ENCODE assay signal across 31 cellular contexts in the genomic region with DNA sequence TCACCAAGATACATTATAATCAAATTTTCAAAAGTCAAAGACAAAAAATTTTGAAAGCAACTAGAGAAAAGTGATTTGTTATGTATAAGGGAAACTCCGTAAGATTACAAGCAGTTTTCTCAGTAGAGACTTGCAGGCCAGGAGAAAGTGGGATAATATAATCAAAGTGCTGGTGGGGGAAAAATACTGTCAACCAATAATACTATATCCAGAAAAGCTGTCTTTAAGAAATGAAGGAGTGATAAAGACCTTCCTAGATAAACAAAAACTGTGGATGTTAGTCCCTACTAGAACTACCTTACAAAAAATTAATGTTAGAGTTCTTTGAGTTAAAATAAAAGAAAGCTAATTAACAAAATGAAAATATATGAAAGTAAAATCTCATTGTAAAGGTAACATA.
DNase-seq lines count a peak whose midpoint lies in the region; ATAC-seq and TF ChIP-seq lines count a peak whose summit lies in the region.
"Had no signal": no experiment of that assay in that cellular context is flagged by ENCODE, and none has a peak within 500 bp of the region (broad histone marks: within the 10 kb centered on the region; RNA-seq: fewer than 3 reads in every experiment).

No MANE protein-coding gene starts in this region.

- H3K4me3 ChIP-seq in HEK293 (ENCODE audit: low read depth, low read length), result no peak overlapping the region
- H3K4me3 ChIP-seq: A549; BLaER1; BLaER1 treated with 17β-estradiol and CSF1 and Interleukin-3, amounts not matched to agents 10 nM and 100 nM had no signal

- POLR2A ChIA-PET in HEK293 (lab: Yijun Ruan, JAX), result no interaction called here
- POLR2A ChIA-PET in WTC11 (lab: Charles Lee), result no interaction called here

- no peak for DNase-seq in central memory CD8-positive, alpha-beta T cell (ENCODE audit: low spot score in 2 of 2)
- DNase-seq in WTC11 (ENCODE audit: low spot score) (no peak), cortex of kidney (lab: John Stamatoyannopoulos, UW) (no peak)
- DNase-seq: 8988T; ACHN; AML-193; BE2C; C1 segment of cervical spinal cord; Caco-2; Calu3; CD4-positive, alpha-beta memory T cell; CD4-positive, alpha-beta T cell; CD4-positive, CD25-positive, alpha-beta regulatory T cell; CD8-positive, alpha-beta memory T cell; CD8-positive, alpha-beta T cell; COR-L47; DMS 273 treated with DMSO at 0.1 percent for 48 hours; DMS153; DMS53; DMS79; DMS79 treated with DMSO at 0.1 percent for 48 hours; DND-41; EL had no signal

- H3K27me3 Mint-ChIP-seq in central memory CD8-positive, alpha-beta T cell, result no peaks in the 10 kb centered on the region
- no peaks in the 10 kb centered on the region for H3K27me3 Mint-ChIP-seq in WTC11 (ENCODE audit: low read depth)
- H3K27me3 Mint-ChIP-seq: CD4-positive, CD25-positive, alpha-beta regulatory T cell; CD8-positive, alpha-beta memory T cell had no signal

- H3K4me3 Mint-ChIP-seq in central memory CD8-positive, alpha-beta T cell, result no peak overlapping the region
- H3K4me3 Mint-ChIP-seq in WTC11, result no peak overlapping the region
- H3K4me3 Mint-ChIP-seq: B cell; CD14-positive monocyte; CD4-positive, alpha-beta memory T cell; CD4-positive, alpha-beta T cell; CD4-positive, CD25-positive, alpha-beta regulatory T cell; CD8-positive, alpha-beta memory T cell; CD8-positive, alpha-beta T cell had no signal

- peaks cover 59% of the 10 kb centered on the region for H3K4me1 Mint-ChIP-seq in central memory CD8-positive, alpha-beta T cell
- H3K4me1 Mint-ChIP-seq in WTC11, result peaks cover 5% of the 10 kb centered on the region; the same call in 1 of the 2 replicates
- H3K4me1 Mint-ChIP-seq: B cell; CD4-positive, alpha-beta memory T cell; CD4-positive, CD25-positive, alpha-beta regulatory T cell had no signal

- H3K9me3 Mint-ChIP-seq in central memory CD8-positive, alpha-beta T cell, result peaks cover 24% of the 10 kb centered on the region
- peaks cover 40% of the 10 kb centered on the region for H3K9me3 Mint-ChIP-seq in WTC11

- H3K27ac Mint-ChIP-seq in central memory CD8-positive, alpha-beta T cell (ENCODE audit: low read depth), result peak overlapping the region; percentile 52
- H3K27ac Mint-ChIP-seq in WTC11, result no peak overlapping the region
- H3K27ac Mint-ChIP-seq: B cell; CD14-positive monocyte; CD4-positive, alpha-beta memory T cell; CD4-positive, alpha-beta T cell; CD4-positive, CD25-positive, alpha-beta regulatory T cell; CD8-positive, alpha-beta memory T cell; CD8-positive, alpha-beta T cell had no signal

- ATAC-seq in central memory CD8-positive, alpha-beta T cell (replicated peaks; ENCODE audit: extremely low read depth, poor library complexity, severe bottlenecking), result no peak
- ATAC-seq in WTC11, result no peak
- ATAC-seq: A549; CD8-positive, alpha-beta T cell had no signal

- CTCF ChIA-PET in HEK293 (lab: Yijun Ruan, JAX), result interaction anchor here (0.7 to 3.1 kb wide), 6 partner anchors 9 to 391 kb away, joined by 3 to 14 read pairs (median 5); no protein-coding TSS in a partner anchor
- CTCF ChIA-PET in WTC11 (lab: Charles Lee), result no interaction called here

- no peak overlapping the region for H3K27ac ChIP-seq in HEK293 (ENCODE audit: extremely low read depth, low read depth, low read length)
- H3K27ac ChIP-seq: 22Rv1; A549; BLaER1; BLaER1 treated with 17β-estradiol and CSF1 and Interleukin-3, amounts not matched to agents 10 nM and 100 nM; C4-2B had no signal

- H3K36me3 ChIP-seq in HEK293 (ENCODE audit: control insufficient read depth in 2 of 2, insufficient read depth in 1 of 2, low read length in 2 of 2), result no peaks in the 10 kb centered on the region
- H3K36me3 ChIP-seq: BE2C; BLaER1; BLaER1 treated with 17β-estradiol and CSF1 and Interleukin-3, amounts not matched to agents 10 nM and 100 nM had no signal

- H3K36me3 Mint-ChIP-seq in central memory CD8-positive, alpha-beta T cell (ENCODE audit: insufficient read depth), result no peaks in the 10 kb centered on the region
- peaks cover 10% of the 10 kb centered on the region for H3K36me3 Mint-ChIP-seq in WTC11
- H3K36me3 Mint-ChIP-seq: CD4-positive, alpha-beta memory T cell; CD4-positive, CD25-positive, alpha-beta regulatory T cell; CD8-positive, alpha-beta T cell had no signal

- H3K9me3 ChIP-seq in HEK293 (ENCODE audit: control insufficient read depth, insufficient read depth, low read depth, low read length), result no peaks in the 10 kb centered on the region; the same call in 1 of the 2 replicates
- H3K9me3 ChIP-seq: A549, BE2C, Caco-2 had no signal

- H3K4me1 ChIP-seq in HEK293 (ENCODE audit: control insufficient read depth, insufficient read depth, low read length), result no peaks in the 10 kb centered on the region
- H3K4me1 ChIP-seq: A549, BE2C, BLaER1, Caco-2 had no signal

- no peak for TF ChIP-seq CTCF in HEK293 (tag by site-specific recombination; IDR thresholded peaks at IDR 0.05)
- no peak for TF ChIP-seq CTCF in WTC11 (IDR thresholded peaks at IDR 0.05)

TF ChIP-seq in HEK293, 187 proteins besides CTCF, POLR2A, EP300 and RAD21:
- peak; percentile 98 for TF ChIP-seq SETDB1 (IDR thresholded peaks at IDR 0.05; ENCODE audit: insufficient read length, low read length)
- peak; percentile 40; the same call in 1 of the 2 replicates for TF ChIP-seq TRIM28 (IDR thresholded peaks at IDR 0.05; ENCODE audit: borderline replicate concordance, low read length)
- no peak for TF ChIP-seq ZNF112 (tag by site-specific recombination; IDR thresholded peaks at IDR 0.05)

TF ChIP-seq in WTC11, 78 proteins besides CTCF, POLR2A, EP300 and RAD21:
- TF ChIP-seq, protein P1, sequence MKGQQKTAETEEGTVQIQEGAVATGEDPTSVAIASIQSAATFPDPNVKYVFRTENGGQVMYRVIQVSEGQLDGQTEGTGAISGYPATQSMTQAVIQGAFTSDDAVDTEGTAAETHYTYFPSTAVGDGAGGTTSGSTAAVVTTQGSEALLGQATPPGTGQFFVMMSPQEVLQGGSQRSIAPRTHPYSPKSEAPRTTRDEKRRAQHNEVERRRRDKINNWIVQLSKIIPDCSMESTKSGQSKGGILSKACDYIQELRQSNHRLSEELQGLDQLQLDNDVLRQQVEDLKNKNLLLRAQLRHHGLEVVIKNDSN (CRISPR knock-in tag; IDR thresholded peaks at IDR 0.05), result no peak
- no peak for TF ChIP-seq SMAD4 (CRISPR knock-in tag; IDR thresholded peaks at IDR 0.05)
- no peak for TF ChIP-seq ZNF232 (CRISPR knock-in tag; IDR thresholded peaks at IDR 0.05)
- TF ChIP-seq ZNF416 (CRISPR knock-in tag; IDR thresholded peaks at IDR 0.05), result no peak
- no peak for TF ChIP-seq ZNF423 (CRISPR knock-in tag; IDR thresholded peaks at IDR 0.05)
- TF ChIP-seq TCF7 (CRISPR knock-in tag; IDR thresholded peaks at IDR 0.05; ENCODE audit: low read depth), result no peak
- no peak for TF ChIP-seq ATF1 (CRISPR knock-in tag; IDR thresholded peaks at IDR 0.05)
- TF ChIP-seq OVOL2 (CRISPR knock-in tag; IDR thresholded peaks at IDR 0.05; ENCODE audit: borderline replicate concordance), result no peak
- TF ChIP-seq, protein P2, sequence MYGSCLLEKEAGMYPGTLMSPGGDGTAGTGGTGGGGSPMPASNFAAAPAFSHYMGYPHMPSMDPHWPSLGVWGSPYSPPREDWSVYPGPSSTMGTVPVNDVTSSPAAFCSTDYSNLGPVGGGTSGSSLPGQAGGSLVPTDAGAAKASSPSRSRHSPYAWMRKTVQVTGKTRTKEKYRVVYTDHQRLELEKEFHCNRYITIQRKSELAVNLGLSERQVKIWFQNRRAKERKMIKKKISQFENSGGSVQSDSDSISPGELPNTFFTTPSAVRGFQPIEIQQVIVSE (CRISPR knock-in tag; IDR thresholded peaks at IDR 0.05; ENCODE audit: borderline replicate concordance), result no peak
- no peak for TF ChIP-seq ELF4 (CRISPR knock-in tag; IDR thresholded peaks at IDR 0.05; ENCODE audit: low read depth)
